21 cellular contexts compared by ENCODE assay signal in the genomic region with DNA sequence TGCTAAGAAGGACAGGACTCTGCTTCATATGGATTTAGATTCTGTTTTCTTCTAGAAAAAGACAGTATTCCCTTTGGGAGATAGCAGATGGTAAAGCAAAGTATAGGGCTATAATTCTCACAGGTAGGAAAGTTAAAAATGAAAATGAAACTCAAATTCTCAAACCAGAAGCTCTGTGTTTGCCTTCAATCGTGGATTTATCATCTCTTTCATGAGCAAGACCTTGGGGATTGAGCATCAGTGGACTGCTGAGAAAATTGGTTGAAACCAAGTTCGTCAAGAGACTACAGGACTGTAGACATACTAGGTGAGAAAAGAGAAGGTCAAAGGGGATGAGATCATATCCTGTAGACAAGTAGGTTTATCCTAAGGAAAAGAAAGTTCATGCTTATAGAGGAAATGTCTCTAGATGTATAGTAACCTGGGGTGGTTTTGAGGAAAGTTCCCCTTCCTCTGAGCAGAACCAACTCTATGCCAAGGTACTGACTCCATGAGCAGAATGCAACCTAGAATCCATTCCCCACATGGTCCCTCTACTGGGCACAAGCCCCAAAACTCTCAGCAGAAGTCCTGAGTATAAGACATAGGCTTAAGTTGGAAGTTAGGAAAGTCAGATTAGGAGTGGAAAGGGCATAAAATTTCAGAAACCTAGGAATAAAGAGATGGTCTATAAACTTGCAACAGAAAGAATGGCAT. TPM values are rescaled to one million over a fixed set of nuclear protein-coding genes. Genes with fewer than 3 reads are reported as not detected.
DNase-seq lines count a peak whose midpoint lies in the region; ATAC-seq and TF ChIP-seq lines count a peak whose summit lies in the region.
"Had no signal": no experiment of that assay in that cellular context is flagged by ENCODE, and none has a peak within 500 bp of the region (broad histone marks: within the 10 kb centered on the region; RNA-seq: fewer than 3 reads in every experiment).

No MANE protein-coding gene starts in this region.

- no peak overlapping the region for H3K27ac Mint-ChIP-seq in activated naive CD8-positive, alpha-beta T cell treated with anti-CD3 and anti-CD28 coated beads for 36 hours
- H3K27ac Mint-ChIP-seq: IgD-negative memory B cell had no signal

- peak; percentile 6 for DNase-seq in GM12865 (ENCODE audit: low read depth)
- peak; percentile 34 for DNase-seq in OCI-M1 (lab: John Stamatoyannopoulos, UW)
- DNase-seq in osteoblast (ENCODE audit: insufficient read length, low spot score, missing footprints): peak; percentile 46
- DNase-seq in upper lobe of right lung: no peak
- DNase-seq in activated naive CD8-positive, alpha-beta T cell treated with anti-CD3 and anti-CD28 coated beads for 36 hours: no peak
- DNase-seq in GOT3 (lab: John Stamatoyannopoulos, UW): no peak
- DNase-seq: BE2C, DMS79, Karpas-422, NCI-H1092, NCI-H1436 treated with DMSO at 0.1 percent for 48 hours, NCI-H1930, NCI-H2227 treated with DMSO at 0.1 percent for 48 hours, NCI-H510A, NCI-H748 treated with DMSO at 0.1 percent for 48 hours had no signal

- no peaks in the 10 kb centered on the region for H3K79me2 ChIP-seq in osteoblast (ENCODE audit: insufficient read depth, low read length)

- no peak overlapping the region for H3K4me2 ChIP-seq in osteoblast (ENCODE audit: insufficient read depth, low read length)
- H3K4me2 ChIP-seq: A549 had no signal

- TF ChIP-seq CTCF in GM12865 (IDR thresholded peaks at IDR 0.05; ENCODE audit: insufficient read depth, low read depth, low read length, missing control alignments): no peak
- no peak for TF ChIP-seq CTCF in osteoblast (IDR thresholded peaks at IDR 0.05; ENCODE audit: extremely low read depth, low read depth, low read length)
- no peak for TF ChIP-seq CTCF in upper lobe of right lung (IDR thresholded peaks at IDR 0.05)

- H3K36me3 ChIP-seq in osteoblast (ENCODE audit: insufficient read depth, low read length): no peaks in the 10 kb centered on the region
- H3K36me3 ChIP-seq in upper lobe of right lung: no peaks in the 10 kb centered on the region
- H3K36me3 ChIP-seq: BE2C, SJSA1 had no signal

- H3K27ac ChIP-seq in osteoblast (ENCODE audit: low read depth, low read length) (no peak overlapping the region), upper lobe of right lung (no peak overlapping the region)
- H3K27ac ChIP-seq: A549, SJSA1 had no signal

- peaks cover 2% of the 10 kb centered on the region for H3K9me3 Mint-ChIP-seq in activated naive CD8-positive, alpha-beta T cell treated with anti-CD3 and anti-CD28 coated beads for 36 hours

- H3K27me3 Mint-ChIP-seq in activated naive CD8-positive, alpha-beta T cell treated with anti-CD3 and anti-CD28 coated beads for 36 hours: no peaks in the 10 kb centered on the region
- H3K27me3 Mint-ChIP-seq: IgD-negative memory B cell had no signal

- intact Hi-C loops in upper lobe of right lung (cut with DNase I): no loop called here

- ATAC-seq in GM19351 (IDR thresholded peaks at IDR 0.05; ENCODE audit: unreplicated experiment) (peak; percentile 40), upper lobe of right lung (no peak)
- ATAC-seq: A549, Right ventricle myocardium inferior had no signal

- H3K4me3 ChIP-seq in GM12865 (ENCODE audit: low read depth, low read length): no peak overlapping the region
- no peak overlapping the region for H3K4me3 ChIP-seq in osteoblast (ENCODE audit: insufficient read depth, low read length)
- H3K4me3 ChIP-seq in upper lobe of right lung: no peak overlapping the region
- H3K4me3 ChIP-seq: A549, SJSA1 had no signal

- H4K20me1 ChIP-seq in osteoblast (ENCODE audit: insufficient read depth, low read length): no peaks in the 10 kb centered on the region

- no peaks in the 10 kb centered on the region for H3K9me3 ChIP-seq in osteoblast (ENCODE audit: low read depth, low read length)
- H3K9me3 ChIP-seq in upper lobe of right lung: no peaks in the 10 kb centered on the region
- H3K9me3 ChIP-seq: A549, BE2C, SJSA1 had no signal

- H3K27me3 ChIP-seq in osteoblast (ENCODE audit: insufficient read depth, low read length) (no peaks in the 10 kb centered on the region), upper lobe of right lung (no peaks in the 10 kb centered on the region)
- H3K27me3 ChIP-seq: BE2C had no signal

- no peaks in the 10 kb centered on the region for H3K4me1 Mint-ChIP-seq in activated naive CD8-positive, alpha-beta T cell treated with anti-CD3 and anti-CD28 coated beads for 36 hours

- no peaks in the 10 kb centered on the region for H3K4me1 ChIP-seq in osteoblast (ENCODE audit: insufficient read depth, low read length)
- no peaks in the 10 kb centered on the region for H3K4me1 ChIP-seq in upper lobe of right lung
- H3K4me1 ChIP-seq: A549, BE2C, SJSA1 had no signal

- no peak overlapping the region for H3K4me3 Mint-ChIP-seq in activated naive CD8-positive, alpha-beta T cell treated with anti-CD3 and anti-CD28 coated beads for 36 hours
- H3K4me3 Mint-ChIP-seq: IgD-negative memory B cell had no signal

- H2AFZ ChIP-seq in osteoblast (ENCODE audit: low read length): no peak overlapping the region

- H3K36me3 Mint-ChIP-seq in activated naive CD8-positive, alpha-beta T cell treated with anti-CD3 and anti-CD28 coated beads for 36 hours: no peaks in the 10 kb centered on the region
- H3K36me3 Mint-ChIP-seq: IgD-negative memory B cell had no signal

RNA-seq across cellular contexts. Expression of a gene that starts 46.5 kb away (rescaled TPM):
- 0.36 and 0.88 TPM in 2 replicates for total RNA-seq in osteoblast
- not detected for total RNA-seq in upper lobe of right lung
- total RNA-seq in activated naive CD8-positive, alpha-beta T cell treated with anti-CD3 and anti-CD28 coated beads for 36 hours: not detected
- total RNA-seq: H4, Right ventricle myocardium inferior, SJSA1 had no signal

Comparison
In these comparisons a context has a peak if more than half of its experiments do, and no peak if none do; other contexts are left out.
1. DNase-seq: peak in GM12865 (single experiment), OCI-M1 (single experiment) and osteoblast (single experiment); none in upper lobe of right lung (single experiment), activated naive CD8-positive, alpha-beta T cell treated with anti-CD3 and anti-CD28 coated beads for 36 hours (single experiment) and GOT3 (single experiment).